ENCODE assay signal across 22 cellular contexts in the genomic region with DNA sequence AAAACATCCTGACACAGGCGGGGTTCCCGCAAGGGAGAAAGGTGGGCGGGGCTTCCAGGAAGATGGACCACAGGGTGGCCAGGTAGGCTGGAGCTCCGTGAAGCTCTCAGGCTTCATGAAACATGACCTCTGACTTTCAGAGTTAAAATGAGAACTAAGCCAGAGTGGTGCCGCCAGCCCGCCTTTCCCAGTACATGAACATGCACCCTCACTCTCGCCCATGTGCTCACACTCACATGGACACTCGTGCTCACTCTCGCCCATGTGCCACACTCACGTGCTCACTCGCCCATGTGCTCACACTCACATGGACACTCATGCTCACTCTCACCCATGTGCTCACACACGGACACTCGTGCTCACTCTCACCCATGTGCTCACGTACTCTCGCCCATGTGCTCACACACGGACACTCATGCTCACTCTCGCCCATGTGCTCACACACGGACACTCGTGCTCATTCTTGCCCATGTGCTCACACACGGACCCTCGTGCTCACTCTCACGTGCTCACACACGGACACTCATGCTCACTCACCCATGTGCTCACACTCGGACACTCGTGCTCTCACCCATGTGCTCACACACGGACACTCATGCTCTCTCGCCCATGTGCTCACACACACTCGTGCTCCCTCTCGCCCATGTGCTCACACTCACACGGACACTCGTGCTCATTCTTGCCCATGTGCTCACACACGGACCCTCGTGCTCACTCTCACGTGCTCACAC. TPM values are rescaled to one million over a fixed set of nuclear protein-coding genes. Genes with fewer than 3 reads are reported as not detected.
DNase-seq lines count a peak whose midpoint lies in the region; ATAC-seq, FAIRE-seq and TF ChIP-seq lines count a peak whose summit lies in the region.
"Had no signal": no experiment of that assay in that cellular context is flagged by ENCODE, and none has a peak within 500 bp of the region (broad histone marks: within the 10 kb centered on the region; RNA-seq: fewer than 3 reads in every experiment).

No MANE protein-coding gene starts in this region.

- H3K9ac ChIP-seq in endothelial cell of umbilical vein (replicated peaks; ENCODE audit: extremely low read depth, insufficient read depth, low read length), result no peak overlapping the region
- H3K9ac ChIP-seq: BLaER1 treated with 17β-estradiol and CSF1 and Interleukin-3, amounts not matched to agents 10 nM and 100 nM had no signal

- H3K4me3 ChIP-seq in CD4-positive, alpha-beta memory T cell (ENCODE audit: low read length in 2 of 2), result no peak overlapping the region
- H3K4me3 ChIP-seq in RWPE2 (ENCODE audit: severe bottlenecking), result no peak overlapping the region
- H3K4me3 ChIP-seq in endothelial cell of umbilical vein (replicated peaks in 1 of 3; ENCODE audit: insufficient read depth in 1 of 3, low read depth in 1 of 3, low read length in 3 of 3), result no peak overlapping the region
- H3K4me3 ChIP-seq: BLaER1 treated with 17β-estradiol and CSF1 and Interleukin-3, amounts not matched to agents 10 nM and 100 nM; mucosa of descending colon; skin epidermis had no signal

- H4K20me1 ChIP-seq in endothelial cell of umbilical vein (replicated peaks; ENCODE audit: control insufficient read depth, extremely low read depth, insufficient read depth, low read length), result no peaks in the 10 kb centered on the region

- TF ChIP-seq CTCF in RWPE2 (IDR thresholded peaks at IDR 0.05; ENCODE audit: poor library complexity, severe bottlenecking) (no peak), endothelial cell of umbilical vein (IDR thresholded peaks at IDR 0.05; ENCODE audit: extremely low read depth in 1 of 2, insufficient read depth in 1 of 2, low read depth in 1 of 2, low read length in 2 of 2) (no peak)

- peaks cover 0 to 12% (median 5%) of the 10 kb centered on the region in 4 donors for H3K4me1 Mint-ChIP-seq in CD4-positive, alpha-beta memory T cell

- peak overlapping the region in 4 of 7 donors; percentile 19 to 81 (median 48) for H3K27ac Mint-ChIP-seq in CD4-positive, alpha-beta memory T cell

- H3K9me3 ChIP-seq in CD4-positive, alpha-beta memory T cell (ENCODE audit: control insufficient read depth in 1 of 2, low read length in 2 of 2), result no peaks in the 10 kb centered on the region
- no peaks in the 10 kb centered on the region for H3K9me3 ChIP-seq in RWPE2 (ENCODE audit: severe bottlenecking)
- H3K9me3 ChIP-seq in endothelial cell of umbilical vein (replicated peaks; ENCODE audit: control insufficient read depth, insufficient read depth, low read length), result no peaks in the 10 kb centered on the region
- H3K9me3 ChIP-seq: BLaER1 treated with 17β-estradiol and CSF1 and Interleukin-3, amounts not matched to agents 10 nM and 100 nM; mucosa of descending colon had no signal

- POLR2A ChIA-PET in CD4-positive, alpha-beta memory T cell (lab: Charles Lee; ENCODE audit: partially characterized antibody), result no interaction called here
- POLR2A ChIA-PET in endothelial cell of umbilical vein (lab: Charles Lee), result no interaction called here

- CTCF ChIA-PET in CD4-positive, alpha-beta memory T cell (lab: Charles Lee; ENCODE audit: partially characterized antibody), result interaction anchor here (0.8 to 1.6 kb wide), 2 partner anchors 22 to 37 kb away, joined by 3 to 5 read pairs; no protein-coding TSS in a partner anchor
- CTCF ChIA-PET in endothelial cell of umbilical vein (lab: Charles Lee), result interaction anchor here (1.1 kb wide), 1 partner anchor 22 kb away, joined by 4 read pairs; no protein-coding TSS in a partner anchor

- dilution Hi-C loops in endothelial cell of umbilical vein (cut with MboI; ENCODE audit: extremely low pct_ligation_motif_present, low sequenced_read_pairs), result no loop called here

- H3K9me1 ChIP-seq in endothelial cell of umbilical vein (replicated peaks; ENCODE audit: control insufficient read depth, extremely low read depth, insufficient read depth, low read length), result no peaks in the 10 kb centered on the region

- ATAC-seq in RWPE2 (ENCODE audit: low read depth) (peak; percentile 7; the same call in 1 of the 3 replicates), HG03520 (IDR thresholded peaks at IDR 0.05; ENCODE audit: unreplicated experiment) (no peak)
- ATAC-seq: effector memory CD8-positive, alpha-beta T cell; mucosa of descending colon; stimulated activated naive B cell treated with anti-CD40 and anti-IgM and Interleukin-4, amounts not matched to agents 10 μg/mL and 1 μg/mL and 100 μg/mL, for 72 hours had no signal

- peaks cover 59% of the 10 kb centered on the region for H3K36me3 ChIP-seq in CD4-positive, alpha-beta memory T cell (ENCODE audit: insufficient read depth, low read length)
- H3K36me3 ChIP-seq in RWPE2 (ENCODE audit: low read depth) (peaks cover 71% of the 10 kb centered on the region), endothelial cell of umbilical vein (ENCODE audit: control insufficient read depth in 2 of 2, extremely low read depth in 1 of 2, insufficient read depth in 2 of 2, low read length in 2 of 2) (peaks cover 3 to 64% of the 10 kb centered on the region in 2 experiments)

- FAIRE-seq in endothelial cell of umbilical vein (lab: Jason Lieb, UNC), result no peak

- H3K27ac ChIP-seq in CD4-positive, alpha-beta memory T cell (ENCODE audit: low read depth, low read length), result no peak overlapping the region
- H3K27ac ChIP-seq in RWPE2 (ENCODE audit: poor library complexity, severe bottlenecking) (no peak overlapping the region), endothelial cell of umbilical vein (ENCODE audit: insufficient read depth, low read depth, low read length) (no peak overlapping the region)
- H3K27ac ChIP-seq: 22Rv1; BLaER1 treated with 17β-estradiol and CSF1 and Interleukin-3, amounts not matched to agents 10 nM and 100 nM; skin epidermis had no signal

- peak overlapping the region in 1 of 8 donors; percentile 60 for H3K4me3 Mint-ChIP-seq in CD4-positive, alpha-beta memory T cell
- H3K4me3 Mint-ChIP-seq: effector memory CD8-positive, alpha-beta T cell; stimulated activated naive B cell treated with anti-CD40 and anti-IgM and Interleukin-4, amounts not matched to agents 10 μg/mL and 1 μg/mL and 100 μg/mL, for 72 hours had no signal

- no peaks in the 10 kb centered on the region for H3K4me1 ChIP-seq in CD4-positive, alpha-beta memory T cell (ENCODE audit: insufficient read depth, low read length)
- H3K4me1 ChIP-seq in RWPE2 (ENCODE audit: insufficient read depth, poor library complexity, severe bottlenecking), result no peaks in the 10 kb centered on the region
- no peaks in the 10 kb centered on the region for H3K4me1 ChIP-seq in endothelial cell of umbilical vein (ENCODE audit: control insufficient read depth, extremely low read depth, insufficient read depth, low read length)

- H3K27me3 Mint-ChIP-seq in CD4-positive, alpha-beta memory T cell, result no peaks in the 10 kb centered on the region
- H3K27me3 Mint-ChIP-seq: effector memory CD8-positive, alpha-beta T cell; stimulated activated naive B cell treated with anti-CD40 and anti-IgM and Interleukin-4, amounts not matched to agents 10 μg/mL and 1 μg/mL and 100 μg/mL, for 72 hours had no signal

- H3K79me2 ChIP-seq in endothelial cell of umbilical vein (ENCODE audit: control insufficient read depth, insufficient read depth, low read length), result no peaks in the 10 kb centered on the region

- DNase-seq in DMS 273 (lab: John Stamatoyannopoulos, UW; ENCODE audit: unreplicated experiment), result peak; percentile 48
- DNase-seq in DMS 273 treated with DMSO at 0.1 percent for 48 hours (lab: John Stamatoyannopoulos, UW), result no peak
- DNase-seq in CD4-positive, alpha-beta memory T cell, result no peak
- DNase-seq in RWPE2 (ENCODE audit: low spot score), result peak; percentile 56
- DNase-seq in endothelial cell of umbilical vein (ENCODE audit: low read depth, low spot score), result no peak
- no peak for DNase-seq in NOMO-1 treated with dmso at 0.1 percent for 144 hours (lab: John Stamatoyannopoulos, UW; ENCODE audit: unreplicated experiment)
- no peak for DNase-seq in T-helper 9 cell
- DNase-seq: activated CD4-positive, CD25-positive, alpha-beta regulatory T cell treated with anti-CD3 and anti-CD28 coated beads, Interleukin-2, amount 50 U/mL, for 72 hours; activated CD8-positive, alpha-beta memory T cell treated with anti-CD3 and anti-CD28 coated beads, Interleukin-2, amount 50 U/mL, for 48 hours; effector memory CD8-positive, alpha-beta T cell; GOT3; left cardiac atrium; NCI-H1436; NCI-H2227 treated with DMSO at 0.1 percent for 48 hours; SHP77 treated with DMSO at 0.1 percent for 48 hours; stimulated activated naive B cell treated with anti-CD40 and anti-IgM and Interleukin-4, amounts not matched to agents 10 μg/mL and 1 μg/mL and 100 μg/mL, for 72 hours had no signal

- no TSS peak for BruUV-seq in endothelial cell of umbilical vein (replicated peaks; lab: Mats Ljungman, UMichigan)

- H3K27me3 ChIP-seq in CD4-positive, alpha-beta memory T cell (ENCODE audit: insufficient read depth, low read length), result no peaks in the 10 kb centered on the region
- H3K27me3 ChIP-seq in RWPE2 (ENCODE audit: insufficient read depth, poor library complexity, severe bottlenecking), result no peaks in the 10 kb centered on the region
- no peaks in the 10 kb centered on the region for H3K27me3 ChIP-seq in endothelial cell of umbilical vein (ENCODE audit: control insufficient read depth in 2 of 2, insufficient read depth in 2 of 2, low read length in 2 of 2)
- H3K27me3 ChIP-seq: BLaER1 treated with 17β-estradiol and CSF1 and Interleukin-3, amounts not matched to agents 10 nM and 100 nM had no signal

- no peak overlapping the region for H3K4me2 ChIP-seq in endothelial cell of umbilical vein (ENCODE audit: insufficient read depth, low read length)
- H3K4me2 ChIP-seq: BLaER1 treated with 17β-estradiol and CSF1 and Interleukin-3, amounts not matched to agents 10 nM and 100 nM had no signal

- intact Hi-C loops in CD4-positive, alpha-beta memory T cell (cut with micrococcal nuclease), result no loop called here
- intact Hi-C loops in endothelial cell of umbilical vein (cut with micrococcal nuclease), result no loop called here

- peaks cover 30 to 50% of the 10 kb centered on the region in 2 donors for H3K36me3 Mint-ChIP-seq in CD4-positive, alpha-beta memory T cell

- no peaks in the 10 kb centered on the region for H3K9me3 Mint-ChIP-seq in CD4-positive, alpha-beta memory T cell
- H3K9me3 Mint-ChIP-seq: effector memory CD8-positive, alpha-beta T cell; stimulated activated naive B cell treated with anti-CD40 and anti-IgM and Interleukin-4, amounts not matched to agents 10 μg/mL and 1 μg/mL and 100 μg/mL, for 72 hours had no signal

- TF ChIP-seq POLR2A in endothelial cell of umbilical vein (IDR thresholded peaks at IDR 0.05; ENCODE audit: low read depth, low read length), result peak; percentile 14

- H2AFZ ChIP-seq in endothelial cell of umbilical vein (ENCODE audit: low read depth, low read length), result no peak overlapping the region

RNA-seq across cellular contexts. Expression of a gene that starts 10.0 kb away (rescaled TPM):
- total RNA-seq in CD4-positive, alpha-beta memory T cell, result 100 to 1,000 TPM in 1 of 2 experiments, 10 to 100 TPM in 1; 98.4 to 105 TPM
- 100 to 1,000 TPM; 164 to 187 TPM for polyA plus RNA-seq in CD4-positive, alpha-beta memory T cell
- total RNA-seq in endothelial cell of umbilical vein, result 143 and 144 TPM in 2 replicates
- 198 and 276 TPM in 2 replicates for polyA plus RNA-seq in endothelial cell of umbilical vein
- 113 and 158 TPM in 2 replicates for polyA plus RNA-seq in endothelial cell of umbilical vein (2011; cell fraction: cytosol; rRNA removed)
- 133 and 164 TPM in 2 replicates for polyA plus RNA-seq in endothelial cell of umbilical vein (2011; cell fraction: nucleus; rRNA removed)
- 131 and 195 TPM in 2 replicates for polyA plus RNA-seq in endothelial cell of umbilical vein (2012)
- polyA minus RNA-seq in endothelial cell of umbilical vein, result 102 and 123 TPM in 2 replicates
- 64.9 TPM for polyA minus RNA-seq in endothelial cell of umbilical vein (2011; cell fraction: cytosol; rRNA and poly(A)+ RNA removed)
- polyA minus RNA-seq in endothelial cell of umbilical vein (2011; cell fraction: nucleus; rRNA and poly(A)+ RNA removed), result 31.1 and 63.8 TPM in 2 replicates

RNA-seq across cellular contexts. Expression of a gene that starts 38.4 kb away (rescaled TPM):
- 10 to 100 TPM; 36.7 to 42.5 TPM for total RNA-seq in CD4-positive, alpha-beta memory T cell
- 10 to 100 TPM; 12.9 to 28.5 TPM for polyA plus RNA-seq in CD4-positive, alpha-beta memory T cell
- 103 TPM in 2 replicates for total RNA-seq in endothelial cell of umbilical vein
- polyA plus RNA-seq in endothelial cell of umbilical vein, result 105 and 109 TPM in 2 replicates
- 127 and 138 TPM in 2 replicates for polyA plus RNA-seq in endothelial cell of umbilical vein (2011; cell fraction: cytosol; rRNA removed)
- 92.5 and 103 TPM in 2 replicates for polyA plus RNA-seq in endothelial cell of umbilical vein (2011; cell fraction: nucleus; rRNA removed)
- polyA plus RNA-seq in endothelial cell of umbilical vein (2012), result 125 and 149 TPM in 2 replicates
- 64.3 and 71.5 TPM in 2 replicates for polyA minus RNA-seq in endothelial cell of umbilical vein
- 30.1 TPM for polyA minus RNA-seq in endothelial cell of umbilical vein (2011; cell fraction: cytosol; rRNA and poly(A)+ RNA removed)
- polyA minus RNA-seq in endothelial cell of umbilical vein (2011; cell fraction: nucleus; rRNA and poly(A)+ RNA removed), result 10.0 and 19.0 TPM in 2 replicates

RNA-seq across cellular contexts. Expression of a gene that starts 40.3 kb away (rescaled TPM):
- 1 to 10 TPM; 4.4 to 4.6 TPM for total RNA-seq in CD4-positive, alpha-beta memory T cell
- 1 to 10 TPM in 1 of 2 donors, under 1 TPM in 1; 0.24 to 1.5 TPM for polyA plus RNA-seq in CD4-positive, alpha-beta memory T cell
- total RNA-seq in endothelial cell of umbilical vein, result 0.55 and 0.90 TPM in 2 replicates
- polyA plus RNA-seq in endothelial cell of umbilical vein, result 0.47 and 0.64 TPM in 2 replicates
- 0.21 and 0.34 TPM in 2 replicates for polyA plus RNA-seq in endothelial cell of umbilical vein (2011; cell fraction: cytosol; rRNA removed)
- polyA plus RNA-seq in endothelial cell of umbilical vein (2011; cell fraction: nucleus; rRNA removed), result 1.7 and 2.3 TPM in 2 replicates
- polyA plus RNA-seq in endothelial cell of umbilical vein (2012), result 0.24 and 0.76 TPM in 2 replicates
- polyA minus RNA-seq in endothelial cell of umbilical vein, result 0.34 and 0.40 TPM in 2 replicates
- 0.72 TPM for polyA minus RNA-seq in endothelial cell of umbilical vein (2011; cell fraction: cytosol; rRNA and poly(A)+ RNA removed)
- polyA minus RNA-seq in endothelial cell of umbilical vein (2011; cell fraction: nucleus; rRNA and poly(A)+ RNA removed), result 0.29 and 1.2 TPM in 2 replicates

RNA-seq across cellular contexts. Expression of a gene that starts 46.9 kb away (rescaled TPM):
- total RNA-seq in CD4-positive, alpha-beta memory T cell, result 10 to 100 TPM; 23.3 to 26.1 TPM
- polyA plus RNA-seq in CD4-positive, alpha-beta memory T cell, result 1 to 10 TPM; 5.5 to 6.3 TPM
- total RNA-seq in endothelial cell of umbilical vein, result 41.4 and 44.2 TPM in 2 replicates
- 46.8 and 60.8 TPM in 2 replicates for polyA plus RNA-seq in endothelial cell of umbilical vein
- polyA plus RNA-seq in endothelial cell of umbilical vein (2011; cell fraction: cytosol; rRNA removed), result 25.5 and 29.4 TPM in 2 replicates
- polyA plus RNA-seq in endothelial cell of umbilical vein (2011; cell fraction: nucleus; rRNA removed), result 97.3 and 123 TPM in 2 replicates
- polyA plus RNA-seq in endothelial cell of umbilical vein (2012), result 30.6 and 40.9 TPM in 2 replicates
- 36.8 and 48.9 TPM in 2 replicates for polyA minus RNA-seq in endothelial cell of umbilical vein
- 20.9 TPM for polyA minus RNA-seq in endothelial cell of umbilical vein (2011; cell fraction: cytosol; rRNA and poly(A)+ RNA removed)
- polyA minus RNA-seq in endothelial cell of umbilical vein (2011; cell fraction: nucleus; rRNA and poly(A)+ RNA removed), result 30.5 and 43.9 TPM in 2 replicates

RNA-seq across cellular contexts. Expression of a gene that starts 55.2 kb away (rescaled TPM):
- 100 to 1,000 TPM; 120 to 123 TPM for total RNA-seq in CD4-positive, alpha-beta memory T cell
- 10 to 100 TPM in 1 of 2 donors, 1 to 10 TPM in 1; 9.4 to 15.5 TPM for polyA plus RNA-seq in CD4-positive, alpha-beta memory T cell
- total RNA-seq in endothelial cell of umbilical vein, result 0.12 TPM in 1 of 2 replicates, not detected in the other
- polyA plus RNA-seq in endothelial cell of umbilical vein, result 0.23 and 0.32 TPM in 2 replicates
- 0.03 TPM in 1 of 2 replicates, not detected in the other for polyA plus RNA-seq in endothelial cell of umbilical vein (2011; cell fraction: cytosol; rRNA removed)
- 0.80 and 2.0 TPM in 2 replicates for polyA plus RNA-seq in endothelial cell of umbilical vein (2011; cell fraction: nucleus; rRNA removed)
- 0.08 and 0.18 TPM in 2 replicates for polyA plus RNA-seq in endothelial cell of umbilical vein (2012)
- 0.47 TPM in 1 of 2 replicates, not detected in the other for polyA minus RNA-seq in endothelial cell of umbilical vein
- polyA minus RNA-seq in endothelial cell of umbilical vein (2011; cell fraction: cytosol; rRNA and poly(A)+ RNA removed), result not detected
- 0.43 TPM in 1 of 2 replicates, not detected in the other for polyA minus RNA-seq in endothelial cell of umbilical vein (2011; cell fraction: nucleus; rRNA and poly(A)+ RNA removed)
- total RNA-seq: osteocyte had no signal

Comparison
In these comparisons a context has a peak if more than half of its experiments do, and no peak if none do; other contexts are left out.
1. DNase-seq: peak in DMS 273 (single experiment) and RWPE2 (single experiment); none in DMS 273 treated with DMSO at 0.1 percent for 48 hours (single experiment), CD4-positive, alpha-beta memory T cell (0 of 5), endothelial cell of umbilical vein (single experiment), NOMO-1 treated with dmso at 0.1 percent for 144 hours (single experiment) and T-helper 9 cell (single experiment).